13 cellular contexts compared by ENCODE assay signal in the genomic region with DNA sequence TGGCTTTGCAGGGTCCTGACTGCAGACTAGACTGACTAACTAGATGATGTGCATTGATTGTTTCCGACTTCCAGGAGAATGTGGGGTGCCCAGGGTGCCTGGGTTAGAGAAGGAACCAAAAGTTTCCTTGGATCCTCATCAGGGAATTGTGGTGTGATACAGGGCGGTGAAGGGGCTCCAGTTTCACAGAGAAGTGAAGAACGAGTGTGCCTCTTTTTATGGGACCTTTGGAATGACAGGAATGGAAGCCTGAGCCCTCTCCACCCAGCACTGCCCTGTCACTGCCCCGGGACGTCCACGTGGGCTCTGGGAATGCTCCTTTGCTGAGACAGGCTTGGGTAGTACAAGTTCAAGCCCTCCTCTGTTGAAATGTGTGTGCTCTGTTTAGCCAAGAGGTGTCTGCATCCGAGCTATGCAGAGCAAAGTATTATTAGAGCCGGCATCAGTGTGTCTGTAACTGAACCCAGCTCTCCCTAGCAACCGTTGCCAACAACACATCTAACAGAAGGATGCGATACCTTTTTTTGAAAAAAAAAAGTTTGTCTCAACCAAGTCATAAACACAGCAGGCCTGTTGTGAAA.
DNase-seq lines count a peak whose midpoint lies in the region; ATAC-seq, FAIRE-seq and TF ChIP-seq lines count a peak whose summit lies in the region.
"Had no signal": no experiment of that assay in that cellular context is flagged by ENCODE, and none has a peak within 500 bp of the region (broad histone marks: within the 10 kb centered on the region; RNA-seq: fewer than 3 reads in every experiment).

No MANE protein-coding gene starts in this region.

- H3K9me3 Mint-ChIP-seq in stimulated activated naive CD8-positive, alpha-beta T cell treated with anti-CD3 and anti-CD28 coated beads, Interleukin-15, amount 100 ng/mL, for 72 hours, result no peaks in the 10 kb centered on the region
- H3K9me3 Mint-ChIP-seq: endodermal cell had no signal

- no peak overlapping the region for H3K4me3 Mint-ChIP-seq in stimulated activated naive CD8-positive, alpha-beta T cell treated with anti-CD3 and anti-CD28 coated beads, Interleukin-15, amount 100 ng/mL, for 72 hours
- H3K4me3 Mint-ChIP-seq: endodermal cell had no signal

- peak; percentile 77 for ATAC-seq in Right ventricle myocardium superior (ENCODE audit: poor library complexity)
- no peak for ATAC-seq in HG02678 (IDR thresholded peaks at IDR 0.05; ENCODE audit: unreplicated experiment)
- ATAC-seq in stimulated activated naive CD8-positive, alpha-beta T cell treated with anti-CD3 and anti-CD28 coated beads, Interleukin-15, amount 100 ng/mL, for 72 hours, result no peak
- ATAC-seq: right lobe of liver had no signal

- TF ChIP-seq POLR2A in GM12892 (IDR thresholded peaks at IDR 0.05; ENCODE audit: low read depth, low read length), result no peak

- DNase-seq in GM12892 (ENCODE audit: insufficient read length) (no peak), NCI-H2227 treated with DMSO at 0.1 percent for 48 hours (lab: John Stamatoyannopoulos, UW) (peak; percentile 15), Right ventricle myocardium superior (no peak), renal cortical epithelial cell (ENCODE audit: low read depth) (peak; percentile 36), dedifferentiated amniotic fluid mesenchymal stem cell (ENCODE audit: extremely low spot score) (no peak), MV-4-11 (lab: John Stamatoyannopoulos, UW) (no peak)
- no peak for DNase-seq in stimulated activated naive CD8-positive, alpha-beta T cell treated with anti-CD3 and anti-CD28 coated beads, Interleukin-15, amount 100 ng/mL, for 72 hours
- DNase-seq: DMS 273 treated with DMSO at 0.1 percent for 48 hours, endodermal cell, NCI-H1694 had no signal

- intact Hi-C loops in Right ventricle myocardium superior (cut with DNase I), result no loop called here

- H3K4me1 Mint-ChIP-seq in stimulated activated naive CD8-positive, alpha-beta T cell treated with anti-CD3 and anti-CD28 coated beads, Interleukin-15, amount 100 ng/mL, for 72 hours, result peaks cover 5% of the 10 kb centered on the region

- H3K27ac Mint-ChIP-seq in stimulated activated naive CD8-positive, alpha-beta T cell treated with anti-CD3 and anti-CD28 coated beads, Interleukin-15, amount 100 ng/mL, for 72 hours, result no peak overlapping the region

- no peaks in the 10 kb centered on the region for H3K27me3 Mint-ChIP-seq in stimulated activated naive CD8-positive, alpha-beta T cell treated with anti-CD3 and anti-CD28 coated beads, Interleukin-15, amount 100 ng/mL, for 72 hours

- peak; percentile 61 for FAIRE-seq in GM12892 (lab: Jason Lieb, UNC)
- FAIRE-seq: H54 had no signal

Comparison
In these comparisons a context has a peak if more than half of its experiments do, and no peak if none do; other contexts are left out.
1. DNase-seq: peak in NCI-H2227 treated with DMSO at 0.1 percent for 48 hours (single experiment) and renal cortical epithelial cell (single experiment); none in GM12892 (single experiment), Right ventricle myocardium superior (single experiment), dedifferentiated amniotic fluid mesenchymal stem cell (single experiment), MV-4-11 (single experiment) and stimulated activated naive CD8-positive, alpha-beta T cell treated with anti-CD3 and anti-CD28 coated beads, Interleukin-15, amount 100 ng/mL, for 72 hours (0 of 2).